Comparison of ENCODE assay signal across 8 cellular contexts in genomic region chr17:36602030-36602737, GRCh38. TPM values are rescaled to one million over a fixed set of nuclear protein-coding genes. Genes with fewer than 3 reads are reported as not detected.
A peak's percentile ranks its signal among the peaks of the same experiment; 100 is the strongest.
DNase-seq lines count a peak whose midpoint lies in the region; ATAC-seq and TF ChIP-seq lines count a peak whose summit lies in the region.

No MANE protein-coding gene starts in this region.

- ATAC-seq in GM19463 (IDR thresholded peaks at IDR 0.05; ENCODE audit: unreplicated experiment) (no peak), HG02840 (IDR thresholded peaks at IDR 0.05; ENCODE audit: low FRiP score, unreplicated experiment) (no peak)

- H2BK15ac ChIP-seq in H9 (ENCODE audit: low read depth, low read length) = no peak overlapping the region

- peak overlapping the region; percentile 84 to 91 for H3K4me3 Mint-ChIP-seq in H9
- H3K4me3 Mint-ChIP-seq in type B pancreatic cell = peak overlapping the region; percentile 90

- POLR2A ChIA-PET in RWPE1 (lab: Yijun Ruan, JAX; ENCODE audit: low non-redundant PET) = interaction anchor here (1.3 kb wide), 1 partner anchor 68 kb away, joined by 5 read pairs; no protein-coding TSS in a partner anchor

- peaks cover 19% of the 10 kb centered on the region for H3K23me2 ChIP-seq in H9 (ENCODE audit: insufficient read length, low read depth, low read length, poor library complexity, severe bottlenecking)

- no peak overlapping the region for H4K91ac ChIP-seq in H9 (ENCODE audit: insufficient read length, low read depth, low read length)

- H3K23ac ChIP-seq in H9 (ENCODE audit: insufficient read length, low read depth, low read length) = no peak overlapping the region

- H4K20me1 ChIP-seq in H9 (ENCODE audit: control insufficient read depth, insufficient read depth, insufficient read length) = no peaks in the 10 kb centered on the region

- TF ChIP-seq CTCF in H9 (conservative IDR thresholded peaks at IDR 0.05) (no peak), RWPE1 (conservative IDR thresholded peaks at IDR 0.05; ENCODE audit: low read depth) (no peak), type B pancreatic cell (conservative IDR thresholded peaks at IDR 0.05) (no peak)

- H3K4ac ChIP-seq in H9 (ENCODE audit: low read depth, low read length) = no peak overlapping the region

- H3K4me3 ChIP-seq in duodenal mucosa (ENCODE audit: low read depth in 1 of 2, low read length in 2 of 2) = peak overlapping the region; percentile 90 to 97

- H3K27me3 ChIP-seq in H9 (ENCODE audit: insufficient read depth, low read length) (no peaks in the 10 kb centered on the region), duodenal mucosa (ENCODE audit: control insufficient read depth in 1 of 2, insufficient read depth in 2 of 2, low read length in 2 of 2) (no peaks in the 10 kb centered on the region)

- H3K14ac ChIP-seq in H9 (ENCODE audit: insufficient read depth, low read length) = no peak overlapping the region

- no peak overlapping the region for H4K5ac ChIP-seq in H9 (ENCODE audit: insufficient read length, low read depth, low read length)

- no CpG with 5 or more reads among the region's 38 CpGs for WGBS in H9 (ENCODE audit: extremely low coverage, insufficient read length, low lambda C conversion rate)

- H3K79me1 ChIP-seq in H9 (ENCODE audit: insufficient read depth, low read depth, low read length, poor library complexity, severe bottlenecking) = no peaks in the 10 kb centered on the region

- no peak overlapping the region for H3T11ph ChIP-seq in H9 (ENCODE audit: low read length)

- no peak overlapping the region for H2BK5ac ChIP-seq in H9 (ENCODE audit: insufficient read length, low read length)

- CTCF ChIA-PET in RWPE1 (lab: Yijun Ruan, JAX) = interaction anchor here (0.5 to 3.0 kb wide), 16 partner anchors 10 to 828 kb away, joined by 3 to 15 read pairs (median 4); partner anchors contain the start of gene DHRS11

- H3K36me3 ChIP-seq in duodenal mucosa (ENCODE audit: control insufficient read depth in 1 of 2, insufficient read depth in 2 of 2, low read length in 2 of 2) = peaks cover 11 to 22% of the 10 kb centered on the region in 2 donors

- no peak overlapping the region for H2BK12ac ChIP-seq in H9 (ENCODE audit: insufficient read length, low read depth, low read length)

- H3K27ac ChIP-seq in H9 (ENCODE audit: insufficient read length, low read depth, low read length) = no peak overlapping the region
- H3K27ac ChIP-seq in RWPE1 = peak overlapping the region; percentile 82
- no peak overlapping the region for H3K27ac ChIP-seq in duodenal mucosa (ENCODE audit: low read depth, low read length)

- H3K27ac Mint-ChIP-seq in H9 = peak overlapping the region in 1 of 3 experiments; percentile 64; a peak in 1 of 7 replicates
- H3K27ac Mint-ChIP-seq in type B pancreatic cell = peak overlapping the region; percentile 69

- no peaks in the 10 kb centered on the region for H3K9me3 Mint-ChIP-seq in H9
- H3K9me3 Mint-ChIP-seq in type B pancreatic cell = no peaks in the 10 kb centered on the region

- no peak overlapping the region for H2AK5ac ChIP-seq in H9 (ENCODE audit: insufficient read length, low read length)

- H3K9ac ChIP-seq in H9 (ENCODE audit: extremely low read depth, insufficient read length, low read length) (peak overlapping the region; percentile 47), duodenal mucosa (ENCODE audit: low read depth in 1 of 2, low read length in 2 of 2) (peak overlapping the region; percentile 74 to 92)

- H3K4me1 Mint-ChIP-seq in H9 (peaks cover 26 to 31% of the 10 kb centered on the region in 2 experiments), type B pancreatic cell (ENCODE audit: unreplicated experiment) (peaks cover 31% of the 10 kb centered on the region)

- no peak overlapping the region for H3K18ac ChIP-seq in H9 (ENCODE audit: insufficient read length, low read depth, low read length)

- H3K36me3 Mint-ChIP-seq in H9 (ENCODE audit: insufficient read depth in 1 of 3, low read depth in 3 of 3) (peaks cover 2 to 27% (median 18%) of the 10 kb centered on the region in 3 experiments; a peak in 5 of 7 replicates), type B pancreatic cell (peaks cover 4% of the 10 kb centered on the region)

- H2BK20ac ChIP-seq in H9 (ENCODE audit: low read depth, low read length, poor library complexity, severe bottlenecking) = no peak overlapping the region

- no peaks in the 10 kb centered on the region for H3K9me3 ChIP-seq in H9 (ENCODE audit: control insufficient read depth, low read depth, low read length)
- no peaks in the 10 kb centered on the region for H3K9me3 ChIP-seq in duodenal mucosa (ENCODE audit: control insufficient read depth in 1 of 2, low read length in 2 of 2)

- H2BK120ac ChIP-seq in H9 (ENCODE audit: low read depth, low read length, poor library complexity, severe bottlenecking) = no peak overlapping the region

- H3K79me2 ChIP-seq in H9 (ENCODE audit: insufficient read depth, low read length) = no peaks in the 10 kb centered on the region; the same call in 1 of the 2 replicates

- no peak overlapping the region for H3K56ac ChIP-seq in H9 (ENCODE audit: insufficient read length, low read depth, low read length)

- H3K27me3 Mint-ChIP-seq in H9 (ENCODE audit: low read depth) (no peaks in the 10 kb centered on the region; the same call in 1 of the 2 replicates), type B pancreatic cell (no peaks in the 10 kb centered on the region)

- no peak overlapping the region for H4K8ac ChIP-seq in H9 (replicated peaks; ENCODE audit: insufficient read length, low read depth, low read length)

- H3K4me2 ChIP-seq in H9 (ENCODE audit: insufficient read depth, insufficient read length, low read length) = peak overlapping the region; percentile 94

- peak; percentile 5 for DNase-seq in CD1c-positive myeloid dendritic cell (ENCODE audit: extremely low spot score)
- DNase-seq in H9 = peak; percentile 61
- DNase-seq in RWPE1 (ENCODE audit: low spot score) = no peak
- peak; percentile 89 for DNase-seq in mesenteric fat pad (ENCODE audit: low spot score)
- DNase-seq in type B pancreatic cell (ENCODE audit: extremely low spot score, unreplicated experiment) = no peak

- H2AFZ ChIP-seq in H9 (ENCODE audit: low read length) = no peak overlapping the region

- H3K4me1 ChIP-seq in H9 (ENCODE audit: insufficient read depth, low read length) = no peaks in the 10 kb centered on the region
- H3K4me1 ChIP-seq in duodenal mucosa (ENCODE audit: control insufficient read depth in 1 of 2, insufficient read depth in 2 of 2, low read length in 2 of 2) = peaks cover 43 to 45% of the 10 kb centered on the region in 2 donors

RNA-seq across cellular contexts. Expression of gene MRM1, which starts 0.8 kb away (rescaled TPM):
- total RNA-seq in H9 (2021) = 10.3 and 11.6 TPM in 2 replicates
- total RNA-seq in mesenteric fat pad = 4.1 TPM
- 9.7 and 11.8 TPM in 2 replicates for total RNA-seq in type B pancreatic cell (ENCODE audit: low replicate concordance)

RNA-seq across cellular contexts. Expression of gene DHRS11, which starts 10.5 kb away (rescaled TPM):
- total RNA-seq in H9 (2021) (27.4 and 27.9 TPM in 2 replicates), mesenteric fat pad (16.3 TPM), type B pancreatic cell (ENCODE audit: low replicate concordance) (30.0 and 60.0 TPM in 2 replicates)

RNA-seq across cellular contexts. Expression of gene GGNBP2, which starts 57.5 kb away (rescaled TPM):
- total RNA-seq in H9 (2021) (52.8 and 55.6 TPM in 2 replicates), mesenteric fat pad (75.4 TPM), type B pancreatic cell (ENCODE audit: low replicate concordance) (63.7 and 72.0 TPM in 2 replicates)

Comparison
In these comparisons a context has a peak if more than half of its experiments do, and no peak if none do; other contexts are left out.
1. DNase-seq: peak in CD1c-positive myeloid dendritic cell (single experiment), H9 (single experiment) and mesenteric fat pad (single experiment); none in RWPE1 (single experiment) and type B pancreatic cell (single experiment).